Comparison of ENCODE assay signal across 8 cellular contexts in the genomic region with DNA sequence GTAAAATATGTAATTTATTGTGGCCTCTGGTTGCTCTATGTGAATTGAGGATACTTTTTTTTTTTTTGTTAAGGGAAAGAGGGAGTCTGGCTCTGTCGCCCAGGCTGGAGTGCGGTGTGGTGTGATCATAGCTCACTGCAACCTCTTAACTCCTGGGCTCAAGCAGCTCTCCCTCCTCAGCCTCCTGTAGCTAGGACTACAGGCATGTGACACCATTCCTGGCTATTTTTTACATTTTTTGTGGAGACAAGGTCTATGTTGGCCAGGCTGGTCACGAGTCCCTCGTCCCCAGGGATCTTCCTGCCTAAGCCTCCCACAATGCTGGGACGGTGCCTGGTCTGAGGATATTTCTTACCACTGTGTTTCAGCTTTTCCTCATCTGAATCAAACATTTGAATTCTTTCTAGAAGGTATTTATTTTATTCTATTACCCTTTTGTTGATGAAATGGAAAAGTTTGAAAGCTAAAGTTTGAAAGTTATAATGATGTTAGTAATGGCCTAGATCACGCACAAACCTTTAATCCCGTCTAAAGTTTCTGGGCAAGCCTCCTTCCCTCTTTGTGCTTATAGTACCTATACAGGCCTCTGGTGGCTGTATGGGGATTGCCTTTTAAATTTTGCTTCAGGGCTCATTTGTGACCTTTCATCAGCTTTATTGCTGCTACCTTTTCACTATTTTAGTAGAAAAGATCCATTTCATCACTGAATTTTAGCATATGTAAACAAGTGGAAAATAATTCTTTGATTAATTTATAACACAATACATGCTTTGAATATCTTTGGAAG. TPM values are rescaled to one million over a fixed set of nuclear protein-coding genes. Genes with fewer than 3 reads are reported as not detected.
DNase-seq lines count a peak whose midpoint lies in the region; ATAC-seq, FAIRE-seq and TF ChIP-seq lines count a peak whose summit lies in the region.

No MANE protein-coding gene starts in this region.

- TF ChIP-seq CTCF in A549 (IDR thresholded peaks at IDR 0.05) (no peak), GM10266 (IDR thresholded peaks at IDR 0.05; ENCODE audit: control insufficient read depth, insufficient read depth, low read depth, missing control alignments) (peak; percentile 32), Panc1 (IDR thresholded peaks at IDR 0.05) (peak; percentile 25; the same call in 1 of the 2 replicates), liver (IDR thresholded peaks at IDR 0.05; ENCODE audit: low read depth, low read length, missing input control) (no peak), testis (IDR thresholded peaks at IDR 0.05) (peak in 1 of 3 experiments; percentile 13)

- ATAC-seq in A549 (peak in 1 of 2 experiments; percentile 3; a peak in 2 of 6 replicates), Panc1 (no peak), HG03520 (IDR thresholded peaks at IDR 0.05; ENCODE audit: unreplicated experiment) (no peak), HG02610 (IDR thresholded peaks at IDR 0.05; ENCODE audit: unreplicated experiment) (no peak)

- peak overlapping the region; percentile 83 for H3K4me2 ChIP-seq in A549

- DNase-seq in A549 (ENCODE audit: low read depth in 1 of 2, low spot score in 1 of 2) (peak; percentile 21 to 24), GM10266 (ENCODE audit: extremely low spot score) (peak; percentile 17), Panc1 (ENCODE audit: low read depth, low spot score) (peak; percentile 27), dedifferentiated amniotic fluid mesenchymal stem cell (ENCODE audit: extremely low spot score) (peak; percentile 64), testis (peak; percentile 81)

- 11% methylated on average over 7 of the region's 7 CpGs for WGBS in A549 (ENCODE audit: missing lambda C conversion rate)
- WGBS in liver, result 13% methylated on average over 7 of the region's 7 CpGs
- WGBS in testis, 2 donors, result 8 to 9% methylated on average over 7 of the region's 7 CpGs

- H3K36me3 ChIP-seq in Panc1 (ENCODE audit: control insufficient read depth, insufficient read depth, low read length), result peaks cover 16% of the 10 kb centered on the region
- peaks cover 2 to 18% (median 14%) of the 10 kb centered on the region in 4 donors for H3K36me3 ChIP-seq in liver (ENCODE audit: control insufficient read depth in 4 of 4, insufficient read depth in 3 of 4, low read depth in 1 of 4, low read length in 3 of 4)
- peaks cover 4% of the 10 kb centered on the region for H3K36me3 ChIP-seq in testis (ENCODE audit: low read depth, missing control alignments)

- CTCF ChIA-PET in A549 (lab: Yijun Ruan, JAX) (interaction anchor here (0.7 to 1.5 kb wide), 7 partner anchors 10 to 689 kb away, joined by 3 to 5 read pairs (median 3); no protein-coding TSS in a partner anchor), Panc1 (lab: Charles Lee) (no interaction called here)

- in situ Hi-C loops in Panc1 (cut with HindIII; ENCODE audit: low pct_unique_long_range_greater_than_20kb, low sequenced_read_pairs), result no loop called here

- H3K27ac ChIP-seq in A549 (peak overlapping the region; percentile 91 to 93; a peak in 5 of 6 replicates), Panc1 (ENCODE audit: low read length) (peak overlapping the region; percentile 93), liver (ENCODE audit: low read depth in 1 of 2, low read length in 2 of 2) (peak overlapping the region; percentile 99 to 100), testis (peak overlapping the region; percentile 99 to 100)

- no peak for TF ChIP-seq RAD21 in A549 (conservative IDR thresholded peaks at IDR 0.05 in 1 of 2, IDR thresholded peaks at IDR 0.05 in 1 of 2)
- TF ChIP-seq RAD21 in liver (IDR thresholded peaks at IDR 0.05), result no peak

- TF ChIP-seq POLR2A in A549 (IDR thresholded peaks at IDR 0.05; ENCODE audit: low read length) (no peak), testis (IDR thresholded peaks at IDR 0.05) (no peak)

- no peaks in the 10 kb centered on the region for H3K27me3 ChIP-seq in Panc1 (ENCODE audit: control insufficient read depth, insufficient read depth, low read length)
- H3K27me3 ChIP-seq in liver (ENCODE audit: control insufficient read depth in 4 of 4, insufficient read depth in 4 of 4, low read length in 3 of 4), result no peaks in the 10 kb centered on the region
- no peaks in the 10 kb centered on the region for H3K27me3 ChIP-seq in testis

- intact Hi-C loops in Panc1 (cut with micrococcal nuclease; ENCODE audit: unreplicated experiment), result no loop called here
- intact Hi-C loops in testis (cut with DNase I; ENCODE audit: low total_unique reads), result no loop called here

- H3K4me3 ChIP-seq in A549, result peak overlapping the region; percentile 83
- peak overlapping the region; percentile 94 to 100 for H3K4me3 ChIP-seq in Panc1 (ENCODE audit: low read depth in 2 of 2, low read length in 2 of 2)
- peak overlapping the region; percentile 84 to 92 (median 88) for H3K4me3 ChIP-seq in liver (ENCODE audit: low read depth in 1 of 3, low read length in 3 of 3)
- H3K4me3 ChIP-seq in testis, result peak overlapping the region; percentile 100

- BruUV-seq in Panc1 (replicated peaks; lab: Mats Ljungman, UMichigan), result no TSS peak

- H3K4me1 ChIP-seq in A549, result peaks cover 40% of the 10 kb centered on the region
- peaks cover 19% of the 10 kb centered on the region for H3K4me1 ChIP-seq in Panc1 (ENCODE audit: control insufficient read depth, insufficient read depth, low read length)
- H3K4me1 ChIP-seq in liver (ENCODE audit: control insufficient read depth in 4 of 4, insufficient read depth in 4 of 4, low read length in 3 of 4), result peaks cover 2 to 31% (median 6%) of the 10 kb centered on the region in 4 donors
- H3K4me1 ChIP-seq in testis, result peaks cover 15% of the 10 kb centered on the region

- POLR2A ChIA-PET in A549 (lab: Yijun Ruan, JAX), result interaction anchor here (3.9 kb wide), 1 partner anchor 8 kb away, joined by 89 read pairs; no protein-coding TSS in a partner anchor
- POLR2A ChIA-PET in Panc1 (lab: Charles Lee), result interaction anchor here (0.6 to 0.7 kb wide), 3 partner anchors 10 to 885 kb away, joined by 3 to 6 read pairs (median 5); no protein-coding TSS in a partner anchor

- peak overlapping the region; percentile 89 to 100 for H3K9ac ChIP-seq in liver (ENCODE audit: low read depth in 1 of 2, low read length in 2 of 2)

- H3K9me3 ChIP-seq in A549 (no peaks in the 10 kb centered on the region), Panc1 (ENCODE audit: control insufficient read depth, insufficient read depth, low read depth, low read length) (no peaks in the 10 kb centered on the region), liver (ENCODE audit: control insufficient read depth in 4 of 4, low read length in 3 of 4) (no peaks in the 10 kb centered on the region), testis (no peaks in the 10 kb centered on the region)

- no peak for FAIRE-seq in A549 (lab: Jason Lieb, UNC)

- no peak for TF ChIP-seq EP300 in A549 (IDR thresholded peaks at IDR 0.05)

TF ChIP-seq in A549, 52 proteins besides CTCF, POLR2A, EP300 and RAD21 (continues in another document):
- TF ChIP-seq, protein P1, sequence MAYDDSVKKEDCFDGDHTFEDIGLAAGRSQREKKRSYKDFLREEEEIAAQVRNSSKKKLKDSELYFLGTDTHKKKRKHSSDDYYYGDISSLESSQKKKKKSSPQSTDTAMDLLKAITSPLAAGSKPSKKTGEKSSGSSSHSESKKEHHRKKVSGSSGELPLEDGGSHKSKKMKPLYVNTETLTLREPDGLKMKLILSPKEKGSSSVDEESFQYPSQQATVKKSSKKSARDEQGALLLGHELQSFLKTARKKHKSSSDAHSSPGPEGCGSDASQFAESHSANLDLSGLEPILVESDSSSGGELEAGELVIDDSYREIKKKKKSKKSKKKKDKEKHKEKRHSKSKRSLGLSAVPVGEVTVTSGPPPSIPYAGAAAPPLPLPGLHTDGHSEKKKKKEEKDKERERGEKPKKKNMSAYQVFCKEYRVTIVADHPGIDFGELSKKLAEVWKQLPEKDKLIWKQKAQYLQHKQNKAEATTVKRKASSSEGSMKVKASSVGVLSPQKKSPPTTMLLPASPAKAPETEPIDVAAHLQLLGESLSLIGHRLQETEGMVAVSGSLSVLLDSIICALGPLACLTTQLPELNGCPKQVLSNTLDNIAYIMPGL (CRISPR knock-in tag; IDR thresholded peaks at IDR 0.05; ENCODE audit: borderline replicate concordance), result no peak

TF ChIP-seq in liver, 16 proteins besides CTCF, POLR2A, EP300 and RAD21 (continues in another document):
- TF ChIP-seq YY1 (IDR thresholded peaks at IDR 0.05) (peak; percentile 35), HNF4G (IDR thresholded peaks at IDR 0.05) (no peak), NR2F2 (IDR thresholded peaks at IDR 0.05) (no peak), FOXA2 (IDR thresholded peaks at IDR 0.05) (no peak), JUND (IDR thresholded peaks at IDR 0.05) (peak in 1 of 2 donors; percentile 13), HNF4A (conservative IDR thresholded peaks at IDR 0.05) (peak; percentile 4 to 26)

RNA-seq across cellular contexts. Expression of a gene that starts 2.0 kb away (rescaled TPM):
- polyA plus RNA-seq in A549 (2011; rRNA removed), result 95.1 and 129 TPM in 2 replicates
- 29.7 and 34.1 TPM in 2 replicates for polyA plus RNA-seq in A549 (2012; cell fraction: cytosol; rRNA removed)
- polyA plus RNA-seq in A549 (2012; cell fraction: nucleus; rRNA removed), result 35.2 and 36.9 TPM in 2 replicates
- polyA plus RNA-seq in A549 (2017; fragmentation: RNase III; extraction: RNeasy Plus Mini Kit Qiagen cat#74134 plus additional on column Dnase treatment), result 38.8 to 42.7 TPM (median 40.2 TPM) in 3 replicates
- 26.4 and 30.7 TPM in 2 replicates for polyA minus RNA-seq in A549 (2011; rRNA and poly(A)+ RNA removed)
- total RNA-seq in Panc1 (2021; ENCODE audit: unreplicated experiment), result 54.3 TPM
- 15.1 TPM for polyA plus RNA-seq in Panc1 (2012; ENCODE audit: insufficient read length)
- total RNA-seq in liver, result 10 to 100 TPM; 11.5 to 30.6 TPM
- 10 to 100 TPM in 1 of 2 donors, 1 to 10 TPM in 1; 7.7 to 35.6 TPM for polyA plus RNA-seq in liver
- total RNA-seq in testis, result 10 to 100 TPM; 84.7 to 99.8 TPM
- 50.9 TPM for polyA plus RNA-seq in testis (ENCODE audit: insufficient read depth, low read depth, low replicate concordance)

RNA-seq across cellular contexts. Expression of a gene that starts 28.5 kb away (rescaled TPM):
- polyA plus RNA-seq in A549 (2011; rRNA removed), result 1.3 and 1.7 TPM in 2 replicates
- 0.13 TPM in 2 replicates for polyA plus RNA-seq in A549 (2012; cell fraction: cytosol; rRNA removed)
- polyA plus RNA-seq in A549 (2012; cell fraction: nucleus; rRNA removed), result 0.28 and 1.0 TPM in 2 replicates
- polyA plus RNA-seq in A549 (2017; fragmentation: RNase III; extraction: RNeasy Plus Mini Kit Qiagen cat#74134 plus additional on column Dnase treatment), result 0.97 to 1.7 TPM (median 1.1 TPM) in 3 replicates
- polyA minus RNA-seq in A549 (2011; rRNA and poly(A)+ RNA removed), result 0.29 and 0.58 TPM in 2 replicates
- total RNA-seq in Panc1 (2021; ENCODE audit: unreplicated experiment), result 2.3 TPM
- 0.63 TPM for polyA plus RNA-seq in Panc1 (2012; ENCODE audit: insufficient read length)
- 1 to 10 TPM in 1 of 2 donors, under 1 TPM in 1; 0.75 to 3.6 TPM for total RNA-seq in liver
- 1 to 10 TPM in 1 of 2 donors, under 1 TPM in 1; 0.40 to 1.1 TPM for polyA plus RNA-seq in liver
- 1 to 10 TPM; 1.5 to 3.0 TPM for total RNA-seq in testis
- polyA plus RNA-seq in testis (ENCODE audit: insufficient read depth, low read depth, low replicate concordance), result 7.5 TPM

Comparison
In these comparisons a context has a peak if more than half of its experiments do, and no peak if none do; other contexts are left out.
1. DNase-seq: peak in every context shown above with its lines; median percentile 81 in testis; 64 in dedifferentiated amniotic fluid mesenchymal stem cell; 27 in Panc1; 22 in A549; 17 in GM10266.
2. CTCF ChIP-seq: peak in GM10266 (single experiment) and Panc1 (single experiment); none in A549 (single experiment) and liver (single experiment).
3. Peak in every context shown above with its lines, with median percentiles within 50 percentile points of each other: H3K27ac ChIP-seq and H3K4me3 ChIP-seq.